Comparison of ENCODE assay signal across 26 cellular contexts in the genomic region with DNA sequence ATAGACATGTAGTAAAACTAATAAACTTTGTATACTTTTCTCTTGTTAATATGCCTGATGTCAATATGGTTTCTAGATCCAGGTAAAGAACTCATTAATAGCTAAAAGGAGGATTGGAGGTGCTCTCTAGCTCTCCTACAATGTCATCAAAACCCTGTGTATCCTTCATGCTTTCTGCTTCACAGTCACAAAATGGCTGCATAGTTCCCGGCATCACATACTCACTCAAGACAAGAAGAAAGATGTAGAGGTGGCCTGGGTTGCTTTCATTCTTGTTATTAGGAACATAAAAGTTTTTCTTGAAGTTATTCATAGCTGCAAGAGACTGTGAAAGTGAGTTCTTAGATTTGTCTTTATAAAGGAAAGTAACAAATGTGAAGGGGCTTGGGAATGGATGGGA.
"Had no signal": no experiment of that assay in that cellular context is flagged by ENCODE, and none has a peak within 500 bp of the region (broad histone marks: within the 10 kb centered on the region; RNA-seq: fewer than 3 reads in every experiment).

No MANE protein-coding gene starts in this region.

- H3K4me3 Mint-ChIP-seq: T-cell had no signal

- H3K4me3 ChIP-seq: PC-9, SJCRH30, SK-N-MC had no signal

- H3K36me3 Mint-ChIP-seq: T-cell had no signal

- H3K4me2 ChIP-seq: KMS-11, PC-9 had no signal

- ATAC-seq: Panc1, Right ventricle myocardium inferior, T-cell had no signal

- H3K27ac Mint-ChIP-seq: T-cell had no signal

- H2AFZ ChIP-seq: PC-9 had no signal

- H3K27ac ChIP-seq: KMS-11, PC-9, RWPE1, SJCRH30, SK-N-MC had no signal

- H3K9me3 Mint-ChIP-seq: T-cell had no signal

- H3K9ac ChIP-seq: KMS-11 had no signal

- H3K36me3 ChIP-seq: SJCRH30 had no signal

- H3K27me3 Mint-ChIP-seq: T-cell had no signal

- H3K4me1 ChIP-seq: SJCRH30 had no signal

- DNase-seq: Karpas-422, KBM-7, MM.1S, MV-4-11, NCI-H1092, NCI-H1105, NCI-H1417 treated with DMSO at 0.1 percent for 48 hours, NCI-H1436 treated with DMSO at 0.1 percent for 48 hours, NCI-H1694 treated with DMSO at 0.1 percent for 48 hours, NCI-H187 treated with DMSO at 0.1 percent for 48 hours, NCI-H2029, NCI-H2171, NCI-H226, NCI-H446 treated with DMSO at 0.1 percent for 48 hours, NCI-H510A, NCI-H526, PC-9, SHP77, SIG-M5, SJCRH30, T-cell had no signal

- H3K9me3 ChIP-seq: SJCRH30 had no signal

- H3K27me3 ChIP-seq: SJCRH30 had no signal
